In the genomic region with DNA sequence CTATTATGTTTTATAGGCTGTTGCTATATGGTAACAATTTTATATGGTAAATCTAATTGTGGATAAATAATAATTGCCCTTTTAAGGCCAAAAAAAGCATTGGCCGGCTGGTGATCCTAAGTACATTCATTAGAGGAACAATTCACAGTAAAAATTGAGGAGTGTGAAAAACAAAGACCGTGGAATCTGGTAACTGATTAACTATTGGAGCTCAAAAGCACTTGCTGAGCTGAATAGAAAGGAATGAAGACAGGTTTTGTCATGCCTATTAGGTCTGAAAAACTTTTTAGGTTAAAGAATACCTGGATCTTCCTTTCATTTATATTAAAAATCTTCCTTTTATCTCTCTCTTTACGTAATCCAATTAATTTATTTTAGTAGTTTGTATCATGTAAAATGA, we compare ENCODE assay signal across 13 cellular contexts. TPM values are rescaled to one million over a fixed set of nuclear protein-coding genes. Genes with fewer than 3 reads are reported as not detected.
DNase-seq lines count a peak whose midpoint lies in the region; ATAC-seq, FAIRE-seq and TF ChIP-seq lines count a peak whose summit lies in the region.
"Had no signal": no experiment of that assay in that cellular context is flagged by ENCODE, and none has a peak within 500 bp of the region (broad histone marks: within the 10 kb centered on the region; RNA-seq: fewer than 3 reads in every experiment).

No MANE protein-coding gene starts in this region.

- no peak for TF ChIP-seq CTCF in HCT116 (IDR thresholded peaks at IDR 0.05 in 2 of 3, conservative IDR thresholded peaks at IDR 0.05 in 1 of 3; ENCODE audit: borderline replicate concordance in 1 of 3, insufficient read depth in 1 of 3, low read depth in 2 of 3, low read length in 2 of 3)
- no peak for TF ChIP-seq CTCF in astrocyte (IDR thresholded peaks at IDR 0.05; ENCODE audit: insufficient read depth, low read depth, low read length)
- no peak for TF ChIP-seq CTCF in kidney epithelial cell (IDR thresholded peaks at IDR 0.05; ENCODE audit: insufficient read depth, low read length, poor library complexity, severe bottlenecking)
- TF ChIP-seq CTCF in testis (IDR thresholded peaks at IDR 0.05), result no peak

- TF ChIP-seq RAD21 in HCT116 (IDR thresholded peaks at IDR 0.05; ENCODE audit: low read depth), result no peak

- no peaks in the 10 kb centered on the region for H3K9me3 Mint-ChIP-seq in astrocyte (ENCODE audit: unreplicated experiment)
- H3K9me3 Mint-ChIP-seq: activated T-helper 2 cell treated with anti-CD3 and anti-CD28 coated beads, Interferon-gamma antibody, Interleukin-2, Interleukin-4, amounts not matched to agents 10 μg/mL and 5 μg/mL and 100 μg/mL, durations not matched to agents 14 hours and 24 hours and 36 hours had no signal

- POLR2A ChIA-PET in HCT116 (lab: Charles Lee), result interaction anchor here (1.2 to 1.4 kb wide), 3 partner anchors 16 to 63 kb away, joined by 3 read pairs; a partner anchor contains a TSS

- no peak for ATAC-seq in HCT116
- ATAC-seq in stimulated activated naive CD8-positive, alpha-beta T cell treated with anti-CD3 and anti-CD28 coated beads, Interleukin-15, Interleukin-2, amounts not matched to agents 100 U/mL and 50 U/mL, for 24 hours, result no peak

- no peak overlapping the region for H3K9ac ChIP-seq in HCT116 (ENCODE audit: low read length)
- H3K9ac ChIP-seq in astrocyte (ENCODE audit: low read length), result no peak overlapping the region

- no peak overlapping the region for H3K27ac ChIP-seq in HCT116 (ENCODE audit: low read depth, low read length)
- H3K27ac ChIP-seq in astrocyte (ENCODE audit: low read depth, low read length), result no peak overlapping the region
- H3K27ac ChIP-seq in skin epidermis, result peak overlapping the region in 11 of 21 experiments; percentile 1 to 69 (median 43)
- no peak overlapping the region for H3K27ac ChIP-seq in testis
- H3K27ac ChIP-seq: Peyer's patch had no signal

- BruUV-seq in HCT116 (replicated peaks; lab: Mats Ljungman, UMichigan), result no TSS peak

- H3K4me3 Mint-ChIP-seq in astrocyte (ENCODE audit: unreplicated experiment), result no peak overlapping the region

- peaks cover 26% of the 10 kb centered on the region for H3K4me1 Mint-ChIP-seq in astrocyte (ENCODE audit: low read depth, unreplicated experiment)

- RAD21 ChIA-PET in HCT116 (lab: Charles Lee; ENCODE audit: low non-redundant PET in 1 of 2, low total read pairs in 2 of 2, uncharacterized antibody in 2 of 2, unreplicated experiment in 2 of 2), result no interaction called here

- peak overlapping the region; percentile 24 for H2AFZ ChIP-seq in HCT116 (ENCODE audit: low read depth, low read length, poor library complexity, severe bottlenecking)
- no peak overlapping the region for H2AFZ ChIP-seq in astrocyte (ENCODE audit: low read depth, low read length)

- FAIRE-seq in astrocyte (lab: Jason Lieb, UNC) (no peak), GM12891 (lab: Jason Lieb, UNC) (no peak)

- no peaks in the 10 kb centered on the region for H3K27me3 ChIP-seq in HCT116 (ENCODE audit: insufficient read depth, low read length)
- H3K27me3 ChIP-seq in astrocyte (ENCODE audit: insufficient read depth, low read length), result no peaks in the 10 kb centered on the region
- H3K27me3 ChIP-seq in kidney epithelial cell (ENCODE audit: control insufficient read depth, insufficient read depth, low read length), result no peaks in the 10 kb centered on the region
- H3K27me3 ChIP-seq in testis, result no peaks in the 10 kb centered on the region
- H3K27me3 ChIP-seq: Peyer's patch had no signal

- CTCF ChIA-PET in HCT116 (lab: Charles Lee), result interaction anchor here (1.6 to 1.7 kb wide), 2 partner anchors 9 to 16 kb away, joined by 3 to 4 read pairs; no protein-coding TSS in a partner anchor

- H3K9me2 ChIP-seq in HCT116 (ENCODE audit: insufficient read depth), result no peaks in the 10 kb centered on the region

- H3K36me3 ChIP-seq in HCT116 (ENCODE audit: control insufficient read depth in 1 of 2, insufficient read depth in 2 of 2, low read length in 2 of 2) (no peaks in the 10 kb centered on the region), astrocyte (ENCODE audit: insufficient read depth, low read length) (no peaks in the 10 kb centered on the region), kidney epithelial cell (ENCODE audit: control insufficient read depth, insufficient read depth, low read length) (no peaks in the 10 kb centered on the region), testis (ENCODE audit: low read depth, missing control alignments) (no peaks in the 10 kb centered on the region)
- H3K36me3 ChIP-seq: Peyer's patch had no signal

- intact Hi-C loops in HCT116 (cut with micrococcal nuclease), result no loop called here
- intact Hi-C loops in testis (cut with DNase I; ENCODE audit: low total_unique reads), result no loop called here

- H3K4me2 ChIP-seq in HCT116 (ENCODE audit: low read length), result peak overlapping the region; percentile 67
- H3K4me2 ChIP-seq in astrocyte (ENCODE audit: low read length), result no peak overlapping the region

- H3K27ac Mint-ChIP-seq in astrocyte (ENCODE audit: unreplicated experiment), result peak overlapping the region; percentile 58
- H3K27ac Mint-ChIP-seq: activated T-helper 2 cell treated with anti-CD3 and anti-CD28 coated beads, Interferon-gamma antibody, Interleukin-2, Interleukin-4, amounts not matched to agents 10 μg/mL and 5 μg/mL and 100 μg/mL, durations not matched to agents 14 hours and 24 hours and 36 hours had no signal

- H4K20me1 ChIP-seq in HCT116 (ENCODE audit: insufficient read depth), result no peaks in the 10 kb centered on the region
- no peaks in the 10 kb centered on the region for H4K20me1 ChIP-seq in astrocyte (ENCODE audit: insufficient read depth, low read length)

- H3K4me1 ChIP-seq in HCT116 (ENCODE audit: control insufficient read depth in 1 of 2, insufficient read depth in 2 of 2, low read length in 2 of 2) (peaks cover 26 to 31% of the 10 kb centered on the region in 2 experiments), astrocyte (ENCODE audit: insufficient read depth, low read length) (no peaks in the 10 kb centered on the region), testis (no peaks in the 10 kb centered on the region)
- H3K4me1 ChIP-seq: Peyer's patch had no signal

- no peaks in the 10 kb centered on the region for H3K36me3 Mint-ChIP-seq in astrocyte (ENCODE audit: low read depth, unreplicated experiment)

- DNase-seq in HCT116 (ENCODE audit: low read depth, low spot score) (no peak), astrocyte (ENCODE audit: low read depth) (no peak), kidney epithelial cell (ENCODE audit: low read depth) (peak; percentile 63), GM03348 (ENCODE audit: low spot score) (no peak), testis (no peak), GM12891 (ENCODE audit: insufficient read length, low spot score) (no peak)
- no peak for DNase-seq in stimulated activated naive CD8-positive, alpha-beta T cell treated with anti-CD3 and anti-CD28 coated beads, Interleukin-15, Interleukin-2, amounts not matched to agents 100 U/mL and 50 U/mL, for 24 hours
- DNase-seq: amniotic stem cell, foreskin melanocyte, Peyer's patch, posterior cingulate gyrus had no signal

- H3K4me3 ChIP-seq in HCT116 (replicated peaks in 1 of 2; ENCODE audit: low read depth in 1 of 2, low read length in 2 of 2) (peak overlapping the region in 1 of 2 experiments; percentile 9; a peak in 1 of 4 replicates), astrocyte (ENCODE audit: insufficient read depth, low read depth, low read length) (no peak overlapping the region), kidney epithelial cell (ENCODE audit: low read depth, low read length) (no peak overlapping the region), skin epidermis (peak overlapping the region; percentile 0 to 33 (median 9)), testis (no peak overlapping the region)
- H3K4me3 ChIP-seq: Peyer's patch had no signal

- no peaks in the 10 kb centered on the region for H3K9me3 ChIP-seq in HCT116 (ENCODE audit: control insufficient read depth in 1 of 2, insufficient read depth in 1 of 2, low read depth in 1 of 2, low read length in 2 of 2)
- no peaks in the 10 kb centered on the region for H3K9me3 ChIP-seq in astrocyte (ENCODE audit: insufficient read depth, low read depth, low read length)
- H3K9me3 ChIP-seq in testis, result no peaks in the 10 kb centered on the region
- H3K9me3 ChIP-seq: Peyer's patch had no signal

- no peak for TF ChIP-seq POLR2A in HCT116 (IDR thresholded peaks at IDR 0.05; ENCODE audit: borderline replicate concordance, extremely low read depth, insufficient read depth, insufficient read length)
- TF ChIP-seq POLR2A in testis (IDR thresholded peaks at IDR 0.05), result no peak
- TF ChIP-seq POLR2A in GM12891 (IDR thresholded peaks at IDR 0.05; ENCODE audit: low read depth, low read length), result no peak

- H3K79me2 ChIP-seq in HCT116 (ENCODE audit: insufficient read depth, low read length), result no peaks in the 10 kb centered on the region
- H3K79me2 ChIP-seq in astrocyte (ENCODE audit: insufficient read depth, low read length), result no peaks in the 10 kb centered on the region

- H3K27me3 Mint-ChIP-seq in astrocyte (ENCODE audit: low read depth, unreplicated experiment), result no peaks in the 10 kb centered on the region

- WGBS in testis, 2 donors, result 87 to 89% methylated on average over 3 of the region's 3 CpGs

TF ChIP-seq in HCT116, 20 proteins besides CTCF, POLR2A, EP300 and RAD21 (continues in another document):
- TF ChIP-seq, protein P1, sequence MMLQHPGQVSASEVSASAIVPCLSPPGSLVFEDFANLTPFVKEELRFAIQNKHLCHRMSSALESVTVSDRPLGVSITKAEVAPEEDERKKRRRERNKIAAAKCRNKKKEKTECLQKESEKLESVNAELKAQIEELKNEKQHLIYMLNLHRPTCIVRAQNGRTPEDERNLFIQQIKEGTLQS (IDR thresholded peaks at IDR 0.05), result no peak

TF ChIP-seq in GM12891, 5 proteins besides CTCF, POLR2A, EP300 and RAD21:
- TF ChIP-seq SPI1 (IDR thresholded peaks at IDR 0.05; ENCODE audit: low read depth, low read length) (no peak), POU2F2 (IDR thresholded peaks at IDR 0.05; ENCODE audit: low read depth, low read length) (no peak), POLR2AphosphoS5 (IDR thresholded peaks at IDR 0.05; ENCODE audit: low read depth, low read length) (no peak), TAF1 (IDR thresholded peaks at IDR 0.05; ENCODE audit: low read depth, low read length) (no peak), PAX5 (IDR thresholded peaks at IDR 0.05; ENCODE audit: insufficient read depth, low read length, severe bottlenecking) (no peak)
TF ChIP-seq in GM12891: peak in this region for 0.

RNA-seq across cellular contexts. Expression of a gene that starts 18.5 kb away (rescaled TPM):
- total RNA-seq in HCT116 (2021; ENCODE audit: unreplicated experiment) (66.6 TPM), astrocyte (16.7 and 23.4 TPM in 2 replicates), kidney epithelial cell (44.0 and 51.4 TPM in 2 replicates), testis (10 to 100 TPM; 45.7 to 76.4 TPM)
- 21.5 and 37.5 TPM in 2 replicates for polyA plus RNA-seq in HCT116 (2012)
- 24.7 TPM for polyA plus RNA-seq in testis (ENCODE audit: insufficient read depth, low read depth, low replicate concordance)
- polyA plus RNA-seq in GM12891 (2012; ENCODE audit: low read depth, missing spikeins), result 28.1 TPM

Comparison
In these comparisons a context has a peak if more than half of its experiments do, and no peak if none do; other contexts are left out.
1. H3K27ac ChIP-seq: peak in skin epidermis (11 of 21); none in HCT116 (single experiment), astrocyte (single experiment) and testis (0 of 2).
2. H3K4me3 ChIP-seq: peak in skin epidermis (7 of 7); none in astrocyte (single experiment), kidney epithelial cell (single experiment) and testis (0 of 2).